16 cellular contexts compared by ENCODE assay signal in the genomic region with DNA sequence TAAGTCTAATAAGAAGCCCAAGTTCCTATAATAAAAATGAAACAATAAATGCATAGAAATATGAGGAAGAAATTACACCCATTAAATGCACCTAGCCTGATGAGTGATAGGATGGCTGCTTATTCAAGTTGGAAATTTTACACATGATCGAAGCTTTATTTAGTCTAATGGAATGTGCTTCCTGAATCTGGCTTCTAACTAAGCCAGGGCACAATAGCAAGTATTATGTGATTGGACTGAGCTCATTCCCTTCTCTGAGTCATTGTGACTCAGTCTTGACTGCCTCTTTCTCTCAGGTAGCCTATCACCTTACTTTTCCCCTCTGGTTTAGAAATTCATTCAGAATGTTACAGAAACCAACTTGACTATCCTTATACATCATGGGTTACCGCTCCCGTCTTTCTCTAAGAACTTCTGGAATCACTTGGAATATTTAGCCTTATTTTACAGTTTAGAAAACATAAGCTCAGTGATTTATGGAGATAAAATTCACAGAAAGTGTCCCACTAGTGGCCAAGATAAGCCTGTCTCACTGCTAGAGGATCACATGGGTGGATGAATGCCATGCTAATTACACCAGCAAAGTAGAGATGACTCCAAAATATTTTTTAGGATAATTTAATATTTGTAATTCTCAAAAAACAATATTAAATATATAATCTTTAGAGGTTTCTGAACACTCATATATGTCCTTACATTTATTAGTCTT.
DNase-seq lines count a peak whose midpoint lies in the region; ATAC-seq and TF ChIP-seq lines count a peak whose summit lies in the region.
"Had no signal": no experiment of that assay in that cellular context is flagged by ENCODE, and none has a peak within 500 bp of the region (broad histone marks: within the 10 kb centered on the region; RNA-seq: fewer than 3 reads in every experiment).

No MANE protein-coding gene starts in this region.

- H3K9me3 ChIP-seq in MG63, result no peaks in the 10 kb centered on the region
- no peaks in the 10 kb centered on the region for H3K9me3 ChIP-seq in mucosa of descending colon
- H3K9me3 ChIP-seq: Peyer's patch had no signal

- H3K36me3 Mint-ChIP-seq in Calu3 (ENCODE audit: insufficient read depth, unreplicated experiment), result no peaks in the 10 kb centered on the region
- H3K36me3 Mint-ChIP-seq in activated CD8-positive, alpha-beta T cell treated with anti-CD3 and anti-CD28 coated beads for 36 hours (ENCODE audit: low read depth), result no peaks in the 10 kb centered on the region
- H3K36me3 Mint-ChIP-seq: CD4-positive, alpha-beta memory T cell; naive thymus-derived CD8-positive, alpha-beta T cell had no signal

- TF ChIP-seq CTCF in Calu3 (IDR thresholded peaks at IDR 0.05; ENCODE audit: unreplicated experiment) (no peak), mucosa of descending colon (IDR thresholded peaks at IDR 0.05) (no peak)
- no peak for TF ChIP-seq CTCF in activated CD8-positive, alpha-beta T cell treated with anti-CD3 and anti-CD28 coated beads for 36 hours (IDR thresholded peaks at IDR 0.05)

- H3K4me3 ChIP-seq in MG63 (no peak overlapping the region), mucosa of descending colon (no peak overlapping the region)
- H3K4me3 ChIP-seq: Peyer's patch had no signal

- peak; percentile 38 for DNase-seq in Calu3
- peak; percentile 3 for DNase-seq in MG63
- peak; percentile 94 for DNase-seq in dermis blood vessel endothelial cell
- DNase-seq in mucosa of descending colon, result no peak
- DNase-seq in stimulated activated CD4-positive, alpha-beta T cell treated with anti-CD3 and anti-CD28 coated beads, Interleukin-15, amount 100 ng/mL, for 24 hours, result no peak
- no peak for DNase-seq in activated effector memory CD4-positive, alpha-beta T cell treated with anti-CD3 and anti-CD28 coated beads, Interleukin-2, amount 50 U/mL, for 16 hours
- DNase-seq in activated CD8-positive, alpha-beta T cell treated with anti-CD3 and anti-CD28 coated beads for 36 hours, result no peak
- no peak for DNase-seq in NCI-H2227 treated with DMSO at 0.1 percent for 48 hours (lab: John Stamatoyannopoulos, UW)
- DNase-seq: activated CD4-positive, alpha-beta T cell treated with anti-CD3 and anti-CD28 coated beads for 4 hours; activated naive CD4-positive, alpha-beta T cell treated with Interleukin-2 at 50 U/mL for 16 hours; CD4-positive, alpha-beta memory T cell; effector memory CD4-positive, alpha-beta T cell; naive thymus-derived CD8-positive, alpha-beta T cell; Peyer's patch; stimulated activated CD4-positive, alpha-beta T cell treated with anti-CD3 and anti-CD28 coated beads, Interleukin-2, amount 100 ng/mL, for 24 hours; stimulated activated naive CD8-positive, alpha-beta T cell treated with anti-CD3 and anti-CD28 coated beads, Interleukin-15, amount 100 ng/mL, for 72 hours had no signal

- H3K4me3 Mint-ChIP-seq in Calu3 (ENCODE audit: low read depth, unreplicated experiment), result peak overlapping the region; percentile 13
- no peak overlapping the region for H3K4me3 Mint-ChIP-seq in activated CD8-positive, alpha-beta T cell treated with anti-CD3 and anti-CD28 coated beads for 36 hours
- H3K4me3 Mint-ChIP-seq: CD4-positive, alpha-beta memory T cell; naive thymus-derived CD8-positive, alpha-beta T cell; stimulated activated naive CD8-positive, alpha-beta T cell treated with anti-CD3 and anti-CD28 coated beads, Interleukin-15, amount 100 ng/mL, for 72 hours had no signal

- no peaks in the 10 kb centered on the region for H3K27me3 Mint-ChIP-seq in Calu3 (ENCODE audit: unreplicated experiment)
- no peaks in the 10 kb centered on the region for H3K27me3 Mint-ChIP-seq in activated CD8-positive, alpha-beta T cell treated with anti-CD3 and anti-CD28 coated beads for 36 hours
- H3K27me3 Mint-ChIP-seq: CD4-positive, alpha-beta memory T cell; naive thymus-derived CD8-positive, alpha-beta T cell; stimulated activated naive CD8-positive, alpha-beta T cell treated with anti-CD3 and anti-CD28 coated beads, Interleukin-15, amount 100 ng/mL, for 72 hours had no signal

- H3K4me1 Mint-ChIP-seq in Calu3 (ENCODE audit: low read depth, unreplicated experiment), result peaks cover 17% of the 10 kb centered on the region
- H3K4me1 Mint-ChIP-seq in activated CD8-positive, alpha-beta T cell treated with anti-CD3 and anti-CD28 coated beads for 36 hours (ENCODE audit: low read depth), result no peaks in the 10 kb centered on the region
- H3K4me1 Mint-ChIP-seq: CD4-positive, alpha-beta memory T cell; naive thymus-derived CD8-positive, alpha-beta T cell; stimulated activated naive CD8-positive, alpha-beta T cell treated with anti-CD3 and anti-CD28 coated beads, Interleukin-15, amount 100 ng/mL, for 72 hours had no signal

- peak; percentile 23 for ATAC-seq in mucosa of descending colon
- no peak for ATAC-seq in activated CD8-positive, alpha-beta T cell treated with anti-CD3 and anti-CD28 coated beads for 36 hours
- ATAC-seq: naive thymus-derived CD8-positive, alpha-beta T cell; stimulated activated naive CD8-positive, alpha-beta T cell treated with anti-CD3 and anti-CD28 coated beads, Interleukin-15, amount 100 ng/mL, for 72 hours had no signal

- H3K9me3 Mint-ChIP-seq in Calu3 (ENCODE audit: low read depth, unreplicated experiment), result peaks cover 2% of the 10 kb centered on the region
- H3K9me3 Mint-ChIP-seq in activated CD8-positive, alpha-beta T cell treated with anti-CD3 and anti-CD28 coated beads for 36 hours, result peaks cover 3% of the 10 kb centered on the region
- H3K9me3 Mint-ChIP-seq: stimulated activated naive CD8-positive, alpha-beta T cell treated with anti-CD3 and anti-CD28 coated beads, Interleukin-15, amount 100 ng/mL, for 72 hours had no signal

- H3K27me3 ChIP-seq in MG63, result no peaks in the 10 kb centered on the region
- H3K27me3 ChIP-seq: Peyer's patch had no signal

- no peaks in the 10 kb centered on the region for H3K4me1 ChIP-seq in mucosa of descending colon (ENCODE audit: low read depth)
- H3K4me1 ChIP-seq: Peyer's patch had no signal

- BruUV-seq in Calu3 (replicated peaks; lab: Mats Ljungman, UMichigan), result no TSS peak

- no peaks in the 10 kb centered on the region for H3K36me3 ChIP-seq in MG63
- H3K36me3 ChIP-seq in mucosa of descending colon (ENCODE audit: low read depth), result no peaks in the 10 kb centered on the region
- H3K36me3 ChIP-seq: Peyer's patch had no signal

- intact Hi-C loops in Calu3 (cut with micrococcal nuclease; ENCODE audit: unreplicated experiment), result loop anchor here (2.0 to 10.0 kb wide), 2 partner anchors 28 to 314 kb away; no protein-coding TSS in a partner anchor
- intact Hi-C loops in mucosa of descending colon (cut with DNase I, micrococcal nuclease), result no loop called here
- intact Hi-C loops in activated CD8-positive, alpha-beta T cell treated with anti-CD3 and anti-CD28 coated beads for 36 hours (cut with micrococcal nuclease), result no loop called here

- POLR2A ChIA-PET in activated CD8-positive, alpha-beta T cell treated with anti-CD3 and anti-CD28 coated beads for 36 hours (lab: Charles Lee), result no interaction called here

- H3K27ac Mint-ChIP-seq in Calu3 (ENCODE audit: unreplicated experiment), result peak overlapping the region; percentile 93
- no peak overlapping the region for H3K27ac Mint-ChIP-seq in activated CD8-positive, alpha-beta T cell treated with anti-CD3 and anti-CD28 coated beads for 36 hours
- H3K27ac Mint-ChIP-seq: CD4-positive, alpha-beta memory T cell; naive thymus-derived CD8-positive, alpha-beta T cell; stimulated activated naive CD8-positive, alpha-beta T cell treated with anti-CD3 and anti-CD28 coated beads, Interleukin-15, amount 100 ng/mL, for 72 hours had no signal

- CTCF ChIA-PET in Calu3 (lab: Charles Lee), result interaction anchor here (0.7 to 2.0 kb wide), 8 partner anchors 15 to 508 kb away, joined by 3 to 8 read pairs (median 3); no protein-coding TSS in a partner anchor
- CTCF ChIA-PET in activated CD8-positive, alpha-beta T cell treated with anti-CD3 and anti-CD28 coated beads for 36 hours (lab: Charles Lee), result no interaction called here

Comparison
In these comparisons a context has a peak if more than half of its experiments do, and no peak if none do; other contexts are left out.
1. DNase-seq: peak in Calu3 (single experiment), MG63 (single experiment) and dermis blood vessel endothelial cell (single experiment); none in mucosa of descending colon (0 of 3), stimulated activated CD4-positive, alpha-beta T cell treated with anti-CD3 and anti-CD28 coated beads, Interleukin-15, amount 100 ng/mL, for 24 hours (single experiment), activated effector memory CD4-positive, alpha-beta T cell treated with anti-CD3 and anti-CD28 coated beads, Interleukin-2, amount 50 U/mL, for 16 hours (single experiment), activated CD8-positive, alpha-beta T cell treated with anti-CD3 and anti-CD28 coated beads for 36 hours (single experiment) and NCI-H2227 treated with DMSO at 0.1 percent for 48 hours (single experiment).